24 cellular contexts compared by ENCODE assay signal in genomic region chr3:77885381-77885780, GRCh38.
"Had no signal": no experiment of that assay in that cellular context is flagged by ENCODE, and none has a peak within 500 bp of the region (broad histone marks: within the 10 kb centered on the region; RNA-seq: fewer than 3 reads in every experiment).

No MANE protein-coding gene starts in this region.

- DNase-seq: activated CD4-positive, alpha-beta T cell treated with anti-CD3 and anti-CD28 coated beads for 48 hours; activated CD4-positive, alpha-beta T cell treated with anti-CD3 and anti-CD28 coated beads, Interleukin-2, amount 50 U/mL, for 48 hours; activated CD8-positive, alpha-beta memory T cell treated with anti-CD3 and anti-CD28 coated beads, Interleukin-2, amount 50 U/mL, for 48 hours; activated gamma-delta T cell treated with Interleukin-2 at 50 U/mL for 16 hours; activated naive CD8-positive, alpha-beta T cell treated with anti-CD3 and anti-CD28 coated beads, Interleukin-2, amount 50 U/mL, for 24 hours; activated T-cell treated with anti-CD3 and anti-CD28 coated beads, Interleukin-2, amount 50 U/mL, for 24 hours; amygdala; effector memory CD4-positive, alpha-beta T cell; heart left ventricle; hypothalamus; immature natural killer cell; midbrain; naive thymus-derived CD4-positive, alpha-beta T cell; nucleus accumbens; pancreas; psoas muscle; spleen; stimulated activated naive CD4-positive, alpha-beta T cell; T-helper 9 cell; WERI-Rb-1 had no signal

- ATAC-seq: activated CD4-positive, CD25-positive, alpha-beta regulatory T cell treated with anti-CD3 and anti-CD28 coated beads, Interleukin-2, amount 50 U/mL, for 24 hours; activated naive CD8-positive, alpha-beta T cell treated with anti-CD3 and anti-CD28 coated beads, Interleukin-2, amount 50 U/mL, for 24 hours; activated T-helper 17 cell treated with anti-CD3 and anti-CD28 coated beads, Interleukin-2, amount 50 U/mL, for 72 hours; heart left ventricle; naive thymus-derived CD4-positive, alpha-beta T cell; pancreas; psoas muscle had no signal

- H3K4me3 ChIP-seq: heart left ventricle, pancreas, psoas muscle, right atrium auricular region, spleen, tibial nerve had no signal
